Comparison of ENCODE assay signal across 1 cellular context in the genomic region with DNA sequence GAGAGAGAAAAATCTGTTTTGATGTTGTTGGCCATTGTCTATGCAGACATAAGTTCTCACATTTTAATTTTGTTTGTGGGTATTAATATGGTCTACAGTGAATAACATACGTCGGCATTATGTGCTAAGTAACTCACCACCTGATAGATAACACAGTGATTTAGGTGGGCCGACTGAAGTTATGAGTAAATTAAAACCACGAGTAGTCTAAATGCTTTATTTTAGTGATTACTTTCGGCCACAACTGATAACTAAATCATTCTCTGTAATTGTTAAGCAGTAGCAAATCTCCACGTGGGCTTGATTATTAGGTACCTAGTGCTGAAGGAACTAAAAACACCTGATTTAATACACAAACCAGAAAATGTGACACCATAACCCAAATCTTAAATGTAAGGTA.
TF ChIP-seq lines count a peak whose summit lies in the region.

No MANE protein-coding gene starts in this region.

TF ChIP-seq in IMR-90, 13 proteins besides CTCF, POLR2A, EP300 and RAD21:
- TF ChIP-seq CEBPB (IDR thresholded peaks at IDR 0.05; ENCODE audit: low read depth, low read length) (no peak), SMC3 (IDR thresholded peaks at IDR 0.05; ENCODE audit: low read depth, low read length) (no peak), NFE2L2 (IDR thresholded peaks at IDR 0.05; ENCODE audit: low read depth, low read length) (no peak), CHD1 (IDR thresholded peaks at IDR 0.05; ENCODE audit: low read depth, low read length) (no peak), RFX5 (IDR thresholded peaks at IDR 0.05; ENCODE audit: low read depth, low read length) (no peak), MAZ (IDR thresholded peaks at IDR 0.05; ENCODE audit: borderline replicate concordance, low read depth, low read length) (no peak), MAFK (IDR thresholded peaks at IDR 0.05; ENCODE audit: low read depth, low read length) (no peak), MXI1 (IDR thresholded peaks at IDR 0.05; ENCODE audit: borderline replicate concordance, low read depth, low read length) (no peak), BHLHE40 (IDR thresholded peaks at IDR 0.05; ENCODE audit: low read depth, low read length) (no peak), FOS (IDR thresholded peaks at IDR 0.05; ENCODE audit: low read depth, low read length) (no peak), RCOR1 (IDR thresholded peaks at IDR 0.05; ENCODE audit: insufficient replicate concordance, low read length) (no peak)
- TF ChIP-seq, protein P1, sequence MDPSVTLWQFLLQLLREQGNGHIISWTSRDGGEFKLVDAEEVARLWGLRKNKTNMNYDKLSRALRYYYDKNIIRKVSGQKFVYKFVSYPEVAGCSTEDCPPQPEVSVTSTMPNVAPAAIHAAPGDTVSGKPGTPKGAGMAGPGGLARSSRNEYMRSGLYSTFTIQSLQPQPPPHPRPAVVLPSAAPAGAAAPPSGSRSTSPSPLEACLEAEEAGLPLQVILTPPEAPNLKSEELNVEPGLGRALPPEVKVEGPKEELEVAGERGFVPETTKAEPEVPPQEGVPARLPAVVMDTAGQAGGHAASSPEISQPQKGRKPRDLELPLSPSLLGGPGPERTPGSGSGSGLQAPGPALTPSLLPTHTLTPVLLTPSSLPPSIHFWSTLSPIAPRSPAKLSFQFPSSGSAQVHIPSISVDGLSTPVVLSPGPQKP (IDR thresholded peaks at IDR 0.05; ENCODE audit: borderline replicate concordance, low read depth, low read length), result no peak
- TF ChIP-seq, protein P2, sequence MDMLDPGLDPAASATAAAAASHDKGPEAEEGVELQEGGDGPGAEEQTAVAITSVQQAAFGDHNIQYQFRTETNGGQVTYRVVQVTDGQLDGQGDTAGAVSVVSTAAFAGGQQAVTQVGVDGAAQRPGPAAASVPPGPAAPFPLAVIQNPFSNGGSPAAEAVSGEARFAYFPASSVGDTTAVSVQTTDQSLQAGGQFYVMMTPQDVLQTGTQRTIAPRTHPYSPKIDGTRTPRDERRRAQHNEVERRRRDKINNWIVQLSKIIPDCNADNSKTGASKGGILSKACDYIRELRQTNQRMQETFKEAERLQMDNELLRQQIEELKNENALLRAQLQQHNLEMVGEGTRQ (IDR thresholded peaks at IDR 0.05; ENCODE audit: low read depth, low read length), result no peak
